1 cellular context compared by ENCODE assay signal in the genomic region with DNA sequence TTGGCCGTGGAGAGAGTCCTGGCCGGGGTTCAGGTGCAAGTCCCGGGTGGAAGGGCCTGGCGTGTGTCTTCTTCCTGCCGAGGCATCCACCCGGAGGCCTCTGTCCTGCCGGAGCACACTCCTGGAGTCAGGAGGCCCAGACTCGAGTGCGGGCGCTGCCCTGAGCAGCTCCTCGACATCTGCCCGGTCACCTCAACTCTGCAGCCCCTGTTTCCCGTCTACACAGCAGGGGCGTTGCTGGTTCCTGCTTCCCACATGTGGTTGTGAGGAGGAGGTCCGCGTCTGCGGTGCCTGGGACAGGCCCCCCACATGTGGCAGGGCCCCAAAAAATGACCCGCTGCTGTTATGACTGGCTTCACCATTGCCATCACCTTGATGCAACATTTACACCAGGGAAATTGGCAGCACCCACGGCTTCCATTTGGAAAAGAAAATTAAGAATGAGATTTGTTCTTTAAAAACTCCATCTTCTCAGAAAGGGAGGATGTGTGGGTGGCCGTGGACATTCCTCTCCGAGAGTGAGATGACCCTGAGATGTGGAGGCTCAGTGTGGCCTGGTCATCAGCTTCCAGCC.
TF ChIP-seq lines count a peak whose summit lies in the region.

No MANE protein-coding gene starts in this region.

TF ChIP-seq in HepG2, 621 proteins besides CTCF, POLR2A, EP300 and RAD21 (continued from another document and continues in another):
- TF ChIP-seq, protein P1, sequence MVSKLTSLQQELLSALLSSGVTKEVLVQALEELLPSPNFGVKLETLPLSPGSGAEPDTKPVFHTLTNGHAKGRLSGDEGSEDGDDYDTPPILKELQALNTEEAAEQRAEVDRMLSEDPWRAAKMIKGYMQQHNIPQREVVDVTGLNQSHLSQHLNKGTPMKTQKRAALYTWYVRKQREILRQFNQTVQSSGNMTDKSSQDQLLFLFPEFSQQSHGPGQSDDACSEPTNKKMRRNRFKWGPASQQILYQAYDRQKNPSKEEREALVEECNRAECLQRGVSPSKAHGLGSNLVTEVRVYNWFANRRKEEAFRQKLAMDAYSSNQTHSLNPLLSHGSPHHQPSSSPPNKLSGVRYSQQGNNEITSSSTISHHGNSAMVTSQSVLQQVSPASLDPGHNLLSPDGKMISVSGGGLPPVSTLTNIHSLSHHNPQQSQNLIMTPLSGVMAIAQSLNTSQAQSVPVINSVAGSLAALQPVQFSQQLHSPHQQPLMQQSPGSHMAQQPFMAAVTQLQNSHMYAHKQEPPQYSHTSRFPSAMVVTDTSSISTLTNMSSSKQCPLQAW (CRISPR knock-in tag; IDR thresholded peaks at IDR 0.05), result peak; percentile 21; the same call in 1 of the 2 replicates
- TF ChIP-seq ZBTB3 (CRISPR knock-in tag; IDR thresholded peaks at IDR 0.05; ENCODE audit: borderline replicate concordance, low read depth) (no peak), FOXM1 (CRISPR knock-in tag; IDR thresholded peaks at IDR 0.05) (no peak), ZNF761 (CRISPR knock-in tag; conservative IDR thresholded peaks at IDR 0.05) (no peak), SMC3 (IDR thresholded peaks at IDR 0.05; ENCODE audit: low read length) (no peak), BHLHE40 (IDR thresholded peaks at IDR 0.05; ENCODE audit: low read length) (no peak), TBP (CRISPR knock-in tag; IDR thresholded peaks at IDR 0.05) (no peak), ZNF781 (CRISPR knock-in tag; IDR thresholded peaks at IDR 0.05; ENCODE audit: borderline replicate concordance, not compliant biosample characterization) (no peak), BORCS8-MEF2B (CRISPR knock-in tag; IDR thresholded peaks at IDR 0.05) (no peak), ZNF207 (IDR thresholded peaks at IDR 0.05; ENCODE audit: borderline replicate concordance) (no peak), KDM5B (CRISPR knock-in tag; IDR thresholded peaks at IDR 0.05; ENCODE audit: borderline replicate concordance) (no peak; the same call in 1 of the 2 replicates), TCF12 (IDR thresholded peaks at IDR 0.05) (no peak), TCF12 (CRISPR knock-in tag; IDR thresholded peaks at IDR 0.05) (no peak), RORA (CRISPR knock-in tag; IDR thresholded peaks at IDR 0.05) (no peak), MAFF (IDR thresholded peaks at IDR 0.05; ENCODE audit: low read depth, low read length) (no peak), GABPB1 (CRISPR knock-in tag; IDR thresholded peaks at IDR 0.05) (0 out of 2 replicates have a peak, but pooled peaks have one; percentile 4), PCBP1 (IDR thresholded peaks at IDR 0.05; ENCODE audit: borderline replicate concordance, low read depth, low read length) (no peak), RFXAP (CRISPR knock-in tag; IDR thresholded peaks at IDR 0.05; ENCODE audit: borderline replicate concordance) (no peak), SP4 (CRISPR knock-in tag; IDR thresholded peaks at IDR 0.05) (no peak; the same call in 1 of the 2 replicates), ZNF143 (CRISPR knock-in tag; IDR thresholded peaks at IDR 0.05) (no peak), ZBTB20 (CRISPR knock-in tag; IDR thresholded peaks at IDR 0.05; ENCODE audit: borderline replicate concordance, low read depth) (no peak; the same call in 1 of the 2 replicates), PRPF4 (IDR thresholded peaks at IDR 0.05; ENCODE audit: low read depth, low read length, poor library complexity, severe bottlenecking) (no peak), MAF1 (CRISPR knock-in tag; IDR thresholded peaks at IDR 0.05; ENCODE audit: borderline replicate concordance) (no peak), MBD4 (IDR thresholded peaks at IDR 0.05; ENCODE audit: borderline replicate concordance, low read length) (no peak), EZH2 (conservative IDR thresholded peaks at IDR 0.05; ENCODE audit: low read depth, low read length) (no peak), GZF1 (CRISPR knock-in tag; IDR thresholded peaks at IDR 0.05) (no peak), ZNF343 (CRISPR knock-in tag; IDR thresholded peaks at IDR 0.05) (0 out of 2 replicates have a peak, but pooled peaks have one; percentile 35), KLF16 (CRISPR knock-in tag; IDR thresholded peaks at IDR 0.05) (no peak), MZF1 (CRISPR knock-in tag; IDR thresholded peaks at IDR 0.05; ENCODE audit: borderline replicate concordance) (no peak), RXRA (CRISPR knock-in tag; IDR thresholded peaks at IDR 0.05) (no peak; the same call in 1 of the 2 replicates), SCMH1 (CRISPR knock-in tag; IDR thresholded peaks at IDR 0.05; ENCODE audit: borderline replicate concordance) (no peak), IKZF4 (CRISPR knock-in tag; IDR thresholded peaks at IDR 0.05; ENCODE audit: borderline replicate concordance, low read depth, not compliant biosample characterization) (no peak), SOX13 (IDR thresholded peaks at IDR 0.05) (no peak), SOX13 (CRISPR knock-in tag; conservative IDR thresholded peaks at IDR 0.05 in 1 of 2, IDR thresholded peaks at IDR 0.05 in 1 of 2) (no peak), ARNTL (CRISPR knock-in tag; IDR thresholded peaks at IDR 0.05) (peak; percentile 26; the same call in 1 of the 2 replicates), NFKBIZ (CRISPR knock-in tag; IDR thresholded peaks at IDR 0.05) (no peak), ZNF546 (CRISPR knock-in tag; conservative IDR thresholded peaks at IDR 0.05) (no peak), ZNF382 (CRISPR knock-in tag; IDR thresholded peaks at IDR 0.05; ENCODE audit: borderline replicate concordance) (no peak), KLF6 (CRISPR knock-in tag; IDR thresholded peaks at IDR 0.05) (no peak)
- TF ChIP-seq, protein P2, sequence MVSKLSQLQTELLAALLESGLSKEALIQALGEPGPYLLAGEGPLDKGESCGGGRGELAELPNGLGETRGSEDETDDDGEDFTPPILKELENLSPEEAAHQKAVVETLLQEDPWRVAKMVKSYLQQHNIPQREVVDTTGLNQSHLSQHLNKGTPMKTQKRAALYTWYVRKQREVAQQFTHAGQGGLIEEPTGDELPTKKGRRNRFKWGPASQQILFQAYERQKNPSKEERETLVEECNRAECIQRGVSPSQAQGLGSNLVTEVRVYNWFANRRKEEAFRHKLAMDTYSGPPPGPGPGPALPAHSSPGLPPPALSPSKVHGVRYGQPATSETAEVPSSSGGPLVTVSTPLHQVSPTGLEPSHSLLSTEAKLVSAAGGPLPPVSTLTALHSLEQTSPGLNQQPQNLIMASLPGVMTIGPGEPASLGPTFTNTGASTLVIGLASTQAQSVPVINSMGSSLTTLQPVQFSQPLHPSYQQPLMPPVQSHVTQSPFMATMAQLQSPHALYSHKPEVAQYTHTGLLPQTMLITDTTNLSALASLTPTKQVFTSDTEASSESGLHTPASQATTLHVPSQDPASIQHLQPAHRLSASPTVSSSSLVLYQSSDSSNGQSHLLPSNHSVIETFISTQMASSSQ (IDR thresholded peaks at IDR 0.05; ENCODE audit: low read depth), result no peak
- TF ChIP-seq, protein P2 (CRISPR knock-in tag; IDR thresholded peaks at IDR 0.05; ENCODE audit: borderline replicate concordance), result no peak
- TF ChIP-seq, protein P3, sequence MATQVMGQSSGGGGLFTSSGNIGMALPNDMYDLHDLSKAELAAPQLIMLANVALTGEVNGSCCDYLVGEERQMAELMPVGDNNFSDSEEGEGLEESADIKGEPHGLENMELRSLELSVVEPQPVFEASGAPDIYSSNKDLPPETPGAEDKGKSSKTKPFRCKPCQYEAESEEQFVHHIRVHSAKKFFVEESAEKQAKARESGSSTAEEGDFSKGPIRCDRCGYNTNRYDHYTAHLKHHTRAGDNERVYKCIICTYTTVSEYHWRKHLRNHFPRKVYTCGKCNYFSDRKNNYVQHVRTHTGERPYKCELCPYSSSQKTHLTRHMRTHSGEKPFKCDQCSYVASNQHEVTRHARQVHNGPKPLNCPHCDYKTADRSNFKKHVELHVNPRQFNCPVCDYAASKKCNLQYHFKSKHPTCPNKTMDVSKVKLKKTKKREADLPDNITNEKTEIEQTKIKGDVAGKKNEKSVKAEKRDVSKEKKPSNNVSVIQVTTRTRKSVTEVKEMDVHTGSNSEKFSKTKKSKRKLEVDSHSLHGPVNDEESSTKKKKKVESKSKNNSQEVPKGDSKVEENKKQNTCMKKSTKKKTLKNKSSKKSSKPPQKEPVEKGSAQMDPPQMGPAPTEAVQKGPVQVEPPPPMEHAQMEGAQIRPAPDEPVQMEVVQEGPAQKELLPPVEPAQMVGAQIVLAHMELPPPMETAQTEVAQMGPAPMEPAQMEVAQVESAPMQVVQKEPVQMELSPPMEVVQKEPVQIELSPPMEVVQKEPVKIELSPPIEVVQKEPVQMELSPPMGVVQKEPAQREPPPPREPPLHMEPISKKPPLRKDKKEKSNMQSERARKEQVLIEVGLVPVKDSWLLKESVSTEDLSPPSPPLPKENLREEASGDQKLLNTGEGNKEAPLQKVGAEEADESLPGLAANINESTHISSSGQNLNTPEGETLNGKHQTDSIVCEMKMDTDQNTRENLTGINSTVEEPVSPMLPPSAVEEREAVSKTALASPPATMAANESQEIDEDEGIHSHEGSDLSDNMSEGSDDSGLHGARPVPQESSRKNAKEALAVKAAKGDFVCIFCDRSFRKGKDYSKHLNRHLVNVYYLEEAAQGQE (IDR thresholded peaks at IDR 0.05; ENCODE audit: borderline replicate concordance in 1 of 2, low read depth in 1 of 2, low read length in 2 of 2), result no peak; a peak in 1 of 4 replicates
- TF ChIP-seq, protein P4, sequence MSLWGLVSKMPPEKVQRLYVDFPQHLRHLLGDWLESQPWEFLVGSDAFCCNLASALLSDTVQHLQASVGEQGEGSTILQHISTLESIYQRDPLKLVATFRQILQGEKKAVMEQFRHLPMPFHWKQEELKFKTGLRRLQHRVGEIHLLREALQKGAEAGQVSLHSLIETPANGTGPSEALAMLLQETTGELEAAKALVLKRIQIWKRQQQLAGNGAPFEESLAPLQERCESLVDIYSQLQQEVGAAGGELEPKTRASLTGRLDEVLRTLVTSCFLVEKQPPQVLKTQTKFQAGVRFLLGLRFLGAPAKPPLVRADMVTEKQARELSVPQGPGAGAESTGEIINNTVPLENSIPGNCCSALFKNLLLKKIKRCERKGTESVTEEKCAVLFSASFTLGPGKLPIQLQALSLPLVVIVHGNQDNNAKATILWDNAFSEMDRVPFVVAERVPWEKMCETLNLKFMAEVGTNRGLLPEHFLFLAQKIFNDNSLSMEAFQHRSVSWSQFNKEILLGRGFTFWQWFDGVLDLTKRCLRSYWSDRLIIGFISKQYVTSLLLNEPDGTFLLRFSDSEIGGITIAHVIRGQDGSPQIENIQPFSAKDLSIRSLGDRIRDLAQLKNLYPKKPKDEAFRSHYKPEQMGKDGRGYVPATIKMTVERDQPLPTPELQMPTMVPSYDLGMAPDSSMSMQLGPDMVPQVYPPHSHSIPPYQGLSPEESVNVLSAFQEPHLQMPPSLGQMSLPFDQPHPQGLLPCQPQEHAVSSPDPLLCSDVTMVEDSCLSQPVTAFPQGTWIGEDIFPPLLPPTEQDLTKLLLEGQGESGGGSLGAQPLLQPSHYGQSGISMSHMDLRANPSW (CRISPR knock-in tag; IDR thresholded peaks at IDR 0.05; ENCODE audit: borderline replicate concordance), result no peak
- TF ChIP-seq, protein P5, sequence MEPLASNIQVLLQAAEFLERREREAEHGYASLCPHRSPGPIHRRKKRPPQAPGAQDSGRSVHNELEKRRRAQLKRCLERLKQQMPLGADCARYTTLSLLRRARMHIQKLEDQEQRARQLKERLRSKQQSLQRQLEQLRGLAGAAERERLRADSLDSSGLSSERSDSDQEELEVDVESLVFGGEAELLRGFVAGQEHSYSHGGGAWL (CRISPR knock-in tag; IDR thresholded peaks at IDR 0.05), result 0 out of 2 replicates have a peak, but pooled peaks have one; percentile 21
- TF ChIP-seq, protein P6, sequence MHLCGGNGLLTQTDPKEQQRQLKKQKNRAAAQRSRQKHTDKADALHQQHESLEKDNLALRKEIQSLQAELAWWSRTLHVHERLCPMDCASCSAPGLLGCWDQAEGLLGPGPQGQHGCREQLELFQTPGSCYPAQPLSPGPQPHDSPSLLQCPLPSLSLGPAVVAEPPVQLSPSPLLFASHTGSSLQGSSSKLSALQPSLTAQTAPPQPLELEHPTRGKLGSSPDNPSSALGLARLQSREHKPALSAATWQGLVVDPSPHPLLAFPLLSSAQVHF (CRISPR knock-in tag; IDR thresholded peaks at IDR 0.05), result no peak
- TF ChIP-seq, protein P7, sequence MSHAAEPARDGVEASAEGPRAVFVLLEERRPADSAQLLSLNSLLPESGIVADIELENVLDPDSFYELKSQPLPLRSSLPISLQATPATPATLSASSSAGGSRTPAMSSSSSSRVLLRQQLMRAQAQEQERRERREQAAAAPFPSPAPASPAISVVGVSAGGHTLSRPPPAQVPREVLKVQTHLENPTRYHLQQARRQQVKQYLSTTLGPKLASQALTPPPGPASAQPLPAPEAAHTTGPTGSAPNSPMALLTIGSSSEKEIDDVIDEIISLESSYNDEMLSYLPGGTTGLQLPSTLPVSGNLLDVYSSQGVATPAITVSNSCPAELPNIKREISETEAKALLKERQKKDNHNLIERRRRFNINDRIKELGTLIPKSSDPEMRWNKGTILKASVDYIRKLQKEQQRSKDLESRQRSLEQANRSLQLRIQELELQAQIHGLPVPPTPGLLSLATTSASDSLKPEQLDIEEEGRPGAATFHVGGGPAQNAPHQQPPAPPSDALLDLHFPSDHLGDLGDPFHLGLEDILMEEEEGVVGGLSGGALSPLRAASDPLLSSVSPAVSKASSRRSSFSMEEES (CRISPR knock-in tag; IDR thresholded peaks at IDR 0.05), result no peak
